Comparison of ENCODE assay signal across 9 cellular contexts in the genomic region with DNA sequence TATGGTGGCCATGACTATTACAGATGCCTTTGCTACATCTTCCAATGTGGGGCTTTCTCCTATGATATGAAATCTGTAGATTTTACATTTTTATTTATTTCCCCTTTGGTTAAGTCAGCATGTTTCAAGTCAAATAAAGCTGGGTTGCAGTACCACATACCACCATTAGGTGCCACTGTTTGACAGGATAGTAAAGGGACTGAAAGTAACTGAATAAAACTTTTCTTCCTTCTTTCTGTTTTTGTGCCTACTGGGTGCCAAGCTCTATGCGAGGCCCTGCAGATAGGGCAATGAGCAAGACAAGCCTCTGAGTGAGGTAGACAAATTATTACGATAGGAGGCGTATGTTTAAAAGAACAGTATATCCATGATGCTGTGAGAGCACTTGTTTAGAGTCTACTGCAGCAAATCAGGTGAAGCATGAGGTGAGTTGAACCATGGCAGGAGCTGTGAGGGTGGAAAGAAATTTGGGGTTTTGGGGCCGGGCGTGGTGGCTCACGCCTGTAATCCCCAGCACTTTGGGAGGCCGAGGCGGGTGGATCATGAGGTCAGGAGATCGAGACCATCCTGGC.
DNase-seq lines count a peak whose midpoint lies in the region; ATAC-seq and TF ChIP-seq lines count a peak whose summit lies in the region.
"Had no signal": no experiment of that assay in that cellular context is flagged by ENCODE, and none has a peak within 500 bp of the region (broad histone marks: within the 10 kb centered on the region; RNA-seq: fewer than 3 reads in every experiment).

No MANE protein-coding gene starts in this region.

- no peak overlapping the region for H3K4me3 Mint-ChIP-seq in natural killer cell
- H3K4me3 Mint-ChIP-seq in natural killer cell treated with Interleukin-12 subunit alpha and Interleukin-12 subunit beta and Interleukin-15 and Interleukin-18, amount 100 ng/mL, for 72 hours: no peak overlapping the region
- H3K4me3 Mint-ChIP-seq: memory B cell had no signal

- H3K4me3 ChIP-seq in Peyer's patch (no peak overlapping the region), fibroblast of pulmonary artery (replicated peaks; ENCODE audit: low read depth, low read length) (no peak overlapping the region), upper lobe of left lung (no peak overlapping the region), ascending aorta (no peak overlapping the region)

- H3K27ac Mint-ChIP-seq in natural killer cell: no peak overlapping the region
- no peak overlapping the region for H3K27ac Mint-ChIP-seq in natural killer cell treated with Interleukin-12 subunit alpha and Interleukin-12 subunit beta and Interleukin-15 and Interleukin-18, amount 100 ng/mL, for 72 hours
- H3K27ac Mint-ChIP-seq: memory B cell had no signal

- no peak for TF ChIP-seq POLR2A in Peyer's patch (IDR thresholded peaks at IDR 0.05)
- TF ChIP-seq POLR2A in upper lobe of left lung (IDR thresholded peaks at IDR 0.05): no peak

- no peak for TF ChIP-seq EP300 in upper lobe of left lung (IDR thresholded peaks at IDR 0.05)

- H3K9me3 ChIP-seq in Peyer's patch (peaks cover 0 to 5% (median 0%) of the 10 kb centered on the region in 4 donors), upper lobe of left lung (peaks cover 6 to 11% (median 10%) of the 10 kb centered on the region in 4 donors), ascending aorta (peaks cover 6 to 13% of the 10 kb centered on the region in 2 donors)

- H3K4me1 ChIP-seq in Peyer's patch: no peaks in the 10 kb centered on the region
- no peaks in the 10 kb centered on the region for H3K4me1 ChIP-seq in upper lobe of left lung
- no peaks in the 10 kb centered on the region for H3K4me1 ChIP-seq in ascending aorta

- ATAC-seq in natural killer cell: no peak
- no peak for ATAC-seq in natural killer cell treated with Interleukin-12 subunit alpha and Interleukin-12 subunit beta and Interleukin-15 and Interleukin-18, amount 100 ng/mL, for 72 hours
- no peak for ATAC-seq in upper lobe of left lung (ENCODE audit: low FRiP score in 2 of 2)
- ATAC-seq in GM19035 (IDR thresholded peaks at IDR 0.05; ENCODE audit: unreplicated experiment): no peak
- no peak for ATAC-seq in HG03378 (IDR thresholded peaks at IDR 0.05; ENCODE audit: unreplicated experiment)

- H3K36me3 ChIP-seq in Peyer's patch (no peaks in the 10 kb centered on the region), upper lobe of left lung (no peaks in the 10 kb centered on the region), ascending aorta (no peaks in the 10 kb centered on the region)

- H3K9me3 Mint-ChIP-seq in natural killer cell: peaks cover 6% of the 10 kb centered on the region in 2 donors
- peaks cover 7% of the 10 kb centered on the region for H3K9me3 Mint-ChIP-seq in natural killer cell treated with Interleukin-12 subunit alpha and Interleukin-12 subunit beta and Interleukin-15 and Interleukin-18, amount 100 ng/mL, for 72 hours

- intact Hi-C loops in natural killer cell (cut with micrococcal nuclease): no loop called here
- intact Hi-C loops in ascending aorta (cut with DNase I): no loop called here

- no peak for DNase-seq in natural killer cell
- DNase-seq in natural killer cell treated with Interleukin-12 subunit alpha and Interleukin-12 subunit beta and Interleukin-15 and Interleukin-18, amount 100 ng/mL, for 72 hours (ENCODE audit: low spot score): no peak
- DNase-seq in Peyer's patch: no peak
- DNase-seq in fibroblast of pulmonary artery (ENCODE audit: low read depth): no peak
- DNase-seq in upper lobe of left lung: no peak
- DNase-seq in ascending aorta (ENCODE audit: low spot score in 2 of 2): no peak

- peaks cover 0 to 4% of the 10 kb centered on the region in 2 donors for H3K27me3 Mint-ChIP-seq in natural killer cell (ENCODE audit: low read depth in 2 of 2)
- H3K27me3 Mint-ChIP-seq in natural killer cell treated with Interleukin-12 subunit alpha and Interleukin-12 subunit beta and Interleukin-15 and Interleukin-18, amount 100 ng/mL, for 72 hours: peaks cover 0 to 2% of the 10 kb centered on the region in 2 donors

- H3K4me1 Mint-ChIP-seq in natural killer cell: no peaks in the 10 kb centered on the region
- H3K4me1 Mint-ChIP-seq in natural killer cell treated with Interleukin-12 subunit alpha and Interleukin-12 subunit beta and Interleukin-15 and Interleukin-18, amount 100 ng/mL, for 72 hours (ENCODE audit: low read depth in 2 of 2): no peaks in the 10 kb centered on the region
- H3K4me1 Mint-ChIP-seq: memory B cell had no signal

- H3K36me3 Mint-ChIP-seq in natural killer cell: peaks cover 6% of the 10 kb centered on the region
- peaks cover 18% of the 10 kb centered on the region for H3K36me3 Mint-ChIP-seq in natural killer cell treated with Interleukin-12 subunit alpha and Interleukin-12 subunit beta and Interleukin-15 and Interleukin-18, amount 100 ng/mL, for 72 hours
- H3K36me3 Mint-ChIP-seq: memory B cell had no signal

- TF ChIP-seq CTCF in natural killer cell (IDR thresholded peaks at IDR 0.05): peak; percentile 38
- peak in 4 of 6 experiments; percentile 32 to 36 (median 33) for TF ChIP-seq CTCF in Peyer's patch (IDR thresholded peaks at IDR 0.05)
- TF ChIP-seq CTCF in fibroblast of pulmonary artery (IDR thresholded peaks at IDR 0.05; ENCODE audit: low read length, missing control alignments): peak; percentile 56
- TF ChIP-seq CTCF in upper lobe of left lung (IDR thresholded peaks at IDR 0.05): peak in 4 of 6 experiments; percentile 15 to 40 (median 18)
- TF ChIP-seq CTCF in ascending aorta (IDR thresholded peaks at IDR 0.05): peak in 1 of 3 experiments; percentile 20

- H3K27me3 ChIP-seq in Peyer's patch (no peaks in the 10 kb centered on the region), upper lobe of left lung (no peaks in the 10 kb centered on the region), ascending aorta (no peaks in the 10 kb centered on the region)

- H3K27ac ChIP-seq in Peyer's patch (no peak overlapping the region), upper lobe of left lung (no peak overlapping the region), ascending aorta (no peak overlapping the region)

- WGBS in upper lobe of left lung, 2 donors: 92 to 98% methylated on average over 9 of the region's 9 CpGs
